In genomic region chr20:62608218-62608565, GRCh38 we compare ENCODE assay signal across 19 cellular contexts. TPM values are rescaled to one million over a fixed set of nuclear protein-coding genes. Genes with fewer than 3 reads are reported as not detected.
DNase-seq lines count a peak whose midpoint lies in the region; ATAC-seq and TF ChIP-seq lines count a peak whose summit lies in the region.
"Had no signal": no experiment of that assay in that cellular context is flagged by ENCODE, and none has a peak within 500 bp of the region (broad histone marks: within the 10 kb centered on the region; RNA-seq: fewer than 3 reads in every experiment).

No MANE protein-coding gene starts in this region.

- no peak overlapping the region for H3K27ac Mint-ChIP-seq in chondrocyte (ENCODE audit: unreplicated experiment)
- H3K27ac Mint-ChIP-seq: B cell had no signal

- peak; percentile 20 for DNase-seq in left ventricle myocardium superior
- DNase-seq in Right ventricle myocardium superior = no peak
- DNase-seq in chondrocyte (ENCODE audit: low spot score) = peak; percentile 65
- no peak for DNase-seq in neuronal stem cell (ENCODE audit: low spot score)
- no peak for DNase-seq in HuH-7.5 (ENCODE audit: low spot score)
- DNase-seq in SHP77 (lab: John Stamatoyannopoulos, UW) = no peak
- DNase-seq: C1 segment of cervical spinal cord; Calu3; CD4-positive, alpha-beta memory T cell; COR-L47; DMS53; DMS79 treated with DMSO at 0.1 percent for 48 hours; GF-D8; GOT3; H7; HCEC 1CT had no signal

- H3K4me3 ChIP-seq in neuronal stem cell (ENCODE audit: low read length in 2 of 2) = no peak overlapping the region

- H3K4me1 Mint-ChIP-seq in chondrocyte (ENCODE audit: low read depth) = peaks cover 5% of the 10 kb centered on the region

- no peak overlapping the region for H3K4me3 Mint-ChIP-seq in chondrocyte (ENCODE audit: unreplicated experiment)
- H3K4me3 Mint-ChIP-seq: B cell; CD4-positive, alpha-beta memory T cell had no signal

- ATAC-seq in left ventricle myocardium superior (no peak), Right ventricle myocardium superior (ENCODE audit: poor library complexity) (no peak), GM21825 (IDR thresholded peaks at IDR 0.05; ENCODE audit: unreplicated experiment) (no peak)

- H2BK15ac ChIP-seq in neuronal stem cell (ENCODE audit: low read length) = no peak overlapping the region

- H3K9ac ChIP-seq in neuronal stem cell (ENCODE audit: low read depth, low read length, poor library complexity) = no peak overlapping the region

- peaks cover 0 to 18% (median 0%) of the 10 kb centered on the region in 3 experiments for H3K27me3 ChIP-seq in neuronal stem cell (ENCODE audit: control insufficient read depth in 3 of 3, insufficient read depth in 3 of 3, low read depth in 1 of 3, low read length in 3 of 3)

- intact Hi-C loops in left ventricle myocardium superior (cut with micrococcal nuclease) = loop anchor here (10.0 kb wide), 1 partner anchor 183 kb away; the partner anchor contains the start of gene RBBP8NL
- intact Hi-C loops in Right ventricle myocardium superior (cut with DNase I) = no loop called here

- H3K14ac ChIP-seq in neuronal stem cell (ENCODE audit: low read length) = no peak overlapping the region

- peaks cover 36% of the 10 kb centered on the region for H3K27me3 Mint-ChIP-seq in chondrocyte (ENCODE audit: low read depth)

- no peak overlapping the region for H4K91ac ChIP-seq in neuronal stem cell (ENCODE audit: low read depth, low read length, poor library complexity)

- peaks cover 0 to 4% of the 10 kb centered on the region in 2 donors for H3K4me1 ChIP-seq in neuronal stem cell (ENCODE audit: control insufficient read depth in 2 of 2, insufficient read depth in 1 of 2, low read depth in 1 of 2, low read length in 2 of 2)

- no peak overlapping the region for H3K23ac ChIP-seq in neuronal stem cell (ENCODE audit: low read depth, low read length, poor library complexity)

- WGBS in neuronal stem cell (ENCODE audit: extremely low coverage in 2 of 2, insufficient read length in 2 of 2, insufficient replicate concordance in 1 of 2), 2 donors = no CpG with 5 or more reads among the region's 14 CpGs

- peak overlapping the region; percentile 13 for H3K18ac ChIP-seq in neuronal stem cell (ENCODE audit: low read length)

- H3K4me2 ChIP-seq in neuronal stem cell (ENCODE audit: insufficient read depth, low read length, poor library complexity, severe bottlenecking) = no peak overlapping the region

- peaks cover 0 to 2% of the 10 kb centered on the region in 2 donors for H3K9me3 ChIP-seq in neuronal stem cell (replicated peaks in 1 of 2; ENCODE audit: control insufficient read depth in 2 of 2, insufficient read depth in 1 of 2, low read depth in 1 of 2, low read length in 2 of 2)

- H3K9me3 Mint-ChIP-seq in chondrocyte (ENCODE audit: low read depth) = peaks cover 5% of the 10 kb centered on the region

- no peaks in the 10 kb centered on the region for H3K36me3 ChIP-seq in neuronal stem cell (replicated peaks in 1 of 2; ENCODE audit: control insufficient read depth in 2 of 2, insufficient read depth in 2 of 2, low read length in 2 of 2)

- H2AFZ ChIP-seq in neuronal stem cell (ENCODE audit: low read length) = no peak overlapping the region

- H2BK120ac ChIP-seq in neuronal stem cell (ENCODE audit: low read depth, low read length) = no peak overlapping the region

- H3K27ac ChIP-seq in neuronal stem cell (replicated peaks; ENCODE audit: low read length) = no peak overlapping the region
- H3K27ac ChIP-seq: 22Rv1 had no signal

- H2BK5ac ChIP-seq in neuronal stem cell (ENCODE audit: low read length) = no peak overlapping the region

- peaks cover 1% of the 10 kb centered on the region for H3K79me1 ChIP-seq in neuronal stem cell (ENCODE audit: low read depth, low read length)

- no peak overlapping the region for H2BK12ac ChIP-seq in neuronal stem cell (ENCODE audit: low read length)

- peak overlapping the region; percentile 92 for H2AK5ac ChIP-seq in neuronal stem cell (ENCODE audit: low read depth, low read length)

- H4K8ac ChIP-seq in neuronal stem cell (ENCODE audit: low read depth, low read length) = no peak overlapping the region

- H3K4ac ChIP-seq in neuronal stem cell (ENCODE audit: low read length) = no peak overlapping the region

- peaks cover 3% of the 10 kb centered on the region for H3K36me3 Mint-ChIP-seq in chondrocyte (ENCODE audit: low read depth)
- H3K36me3 Mint-ChIP-seq: CD4-positive, alpha-beta memory T cell had no signal

- no peak for TF ChIP-seq CTCF in chondrocyte (IDR thresholded peaks at IDR 0.05)

RNA-seq across cellular contexts. Expression of gene SLCO4A1, which starts 34.1 kb away (rescaled TPM):
- 9.4 TPM for total RNA-seq in left ventricle myocardium superior
- total RNA-seq in Right ventricle myocardium superior = 12.1 TPM
- not detected in 3 replicates for total RNA-seq in chondrocyte
- 3.5 TPM for polyA plus RNA-seq in neuronal stem cell (2013, experiment 1 of 2)
- 3.9 TPM for polyA plus RNA-seq in neuronal stem cell (2013, experiment 2 of 2)

Comparison
In these comparisons a context has a peak if more than half of its experiments do, and no peak if none do; other contexts are left out.
1. DNase-seq: peak in left ventricle myocardium superior (single experiment) and chondrocyte (single experiment); none in Right ventricle myocardium superior (single experiment), neuronal stem cell (single experiment), HuH-7.5 (single experiment) and SHP77 (0 of 2).